In genomic region chr7:130096243-130096827, GRCh38 we compare ENCODE assay signal across 11 cellular contexts. TPM values are rescaled to one million over a fixed set of nuclear protein-coding genes. Genes with fewer than 3 reads are reported as not detected.
DNase-seq lines count a peak whose midpoint lies in the region; ATAC-seq, FAIRE-seq and TF ChIP-seq lines count a peak whose summit lies in the region.
"Had no signal": no experiment of that assay in that cellular context is flagged by ENCODE, and none has a peak within 500 bp of the region (broad histone marks: within the 10 kb centered on the region; RNA-seq: fewer than 3 reads in every experiment).

No MANE protein-coding gene starts in this region.

- H3K4me1 ChIP-seq in endothelial cell of umbilical vein (ENCODE audit: control insufficient read depth, extremely low read depth, insufficient read depth, low read length) (no peaks in the 10 kb centered on the region), osteoblast (ENCODE audit: insufficient read depth, low read length) (no peaks in the 10 kb centered on the region), aorta (ENCODE audit: control insufficient read depth in 1 of 2, insufficient read depth in 2 of 2, low read length in 2 of 2) (no peaks in the 10 kb centered on the region)

- POLR2A ChIA-PET in endothelial cell of umbilical vein (lab: Charles Lee), result no interaction called here

- intact Hi-C loops in endothelial cell of umbilical vein (cut with micrococcal nuclease) (no loop called here), aorta (cut with DNase I) (no loop called here)

- no peak overlapping the region for H3K9ac ChIP-seq in endothelial cell of umbilical vein (replicated peaks; ENCODE audit: extremely low read depth, insufficient read depth, low read length)

- peak; percentile 4 for FAIRE-seq in endothelial cell of umbilical vein (lab: Jason Lieb, UNC)

- no peak for TF ChIP-seq POLR2A in endothelial cell of umbilical vein (IDR thresholded peaks at IDR 0.05; ENCODE audit: low read depth, low read length)

- TF ChIP-seq CTCF in endothelial cell of umbilical vein (IDR thresholded peaks at IDR 0.05; ENCODE audit: extremely low read depth in 1 of 2, insufficient read depth in 1 of 2, low read depth in 1 of 2, low read length in 2 of 2) (no peak), osteoblast (IDR thresholded peaks at IDR 0.05; ENCODE audit: extremely low read depth, low read depth, low read length) (peak; percentile 55)

- H3K4me3 ChIP-seq in endothelial cell of umbilical vein (replicated peaks in 1 of 3; ENCODE audit: insufficient read depth in 1 of 3, low read depth in 1 of 3, low read length in 3 of 3) (no peak overlapping the region), osteoblast (ENCODE audit: insufficient read depth, low read length) (no peak overlapping the region), aorta (ENCODE audit: low read length in 2 of 2) (no peak overlapping the region)

- H3K27me3 ChIP-seq in endothelial cell of umbilical vein (ENCODE audit: control insufficient read depth in 2 of 2, insufficient read depth in 2 of 2, low read length in 2 of 2) (no peaks in the 10 kb centered on the region), osteoblast (ENCODE audit: insufficient read depth, low read length) (no peaks in the 10 kb centered on the region), aorta (ENCODE audit: control insufficient read depth in 1 of 2, insufficient read depth in 2 of 2, low read length in 1 of 2) (no peaks in the 10 kb centered on the region)

- H3K36me3 ChIP-seq in endothelial cell of umbilical vein (ENCODE audit: control insufficient read depth in 2 of 2, extremely low read depth in 1 of 2, insufficient read depth in 2 of 2, low read length in 2 of 2) (no peaks in the 10 kb centered on the region), osteoblast (ENCODE audit: insufficient read depth, low read length) (no peaks in the 10 kb centered on the region), aorta (ENCODE audit: control insufficient read depth in 1 of 2, insufficient read depth in 2 of 2, low read length in 1 of 2) (no peaks in the 10 kb centered on the region)

- no peak for ATAC-seq in aorta (ENCODE audit: low FRiP score)
- no peak for ATAC-seq in GM19324 (IDR thresholded peaks at IDR 0.05; ENCODE audit: low FRiP score, unreplicated experiment)
- ATAC-seq: activated naive CD8-positive, alpha-beta T cell treated with anti-CD3 and anti-CD28 coated beads, Interleukin-2, amount 50 U/mL, for 24 hours; naive thymus-derived CD8-positive, alpha-beta T cell had no signal

- BruUV-seq in endothelial cell of umbilical vein (replicated peaks; lab: Mats Ljungman, UMichigan), result no TSS peak

- peak; percentile 27 for DNase-seq in EH (ENCODE audit: low read depth)
- DNase-seq in NCI-H69 (lab: John Stamatoyannopoulos, UW), result peak; percentile 59
- DNase-seq in endothelial cell of umbilical vein (ENCODE audit: low read depth, low spot score), result no peak
- DNase-seq in osteoblast (ENCODE audit: insufficient read length, low spot score, missing footprints), result peak; percentile 42
- no peak for DNase-seq in NCI-H146 (lab: John Stamatoyannopoulos, UW)
- no peak for DNase-seq in aorta
- no peak for DNase-seq in foreskin melanocyte
- DNase-seq: activated naive CD8-positive, alpha-beta T cell treated with anti-CD3 and anti-CD28 coated beads, Interleukin-2, amount 50 U/mL, for 24 hours; DMS53; naive thymus-derived CD8-positive, alpha-beta T cell had no signal

- CTCF ChIA-PET in endothelial cell of umbilical vein (lab: Charles Lee), result interaction anchor here (0.7 to 4.2 kb wide), 10 partner anchors 9 to 662 kb away, joined by 3 to 17 read pairs (median 5); no protein-coding TSS in a partner anchor

- H3K9me1 ChIP-seq in endothelial cell of umbilical vein (replicated peaks; ENCODE audit: control insufficient read depth, extremely low read depth, insufficient read depth, low read length), result no peaks in the 10 kb centered on the region

- peaks cover 3% of the 10 kb centered on the region for H3K79me2 ChIP-seq in endothelial cell of umbilical vein (ENCODE audit: control insufficient read depth, insufficient read depth, low read length)
- peaks cover 43% of the 10 kb centered on the region for H3K79me2 ChIP-seq in osteoblast (ENCODE audit: insufficient read depth, low read length)

- H3K9me3 ChIP-seq in endothelial cell of umbilical vein (replicated peaks; ENCODE audit: control insufficient read depth, insufficient read depth, low read length) (no peaks in the 10 kb centered on the region), osteoblast (ENCODE audit: low read depth, low read length) (no peaks in the 10 kb centered on the region), aorta (ENCODE audit: control insufficient read depth, low read length) (no peaks in the 10 kb centered on the region)

- WGBS in aorta, 2 donors, result 31 to 33% methylated on average over 4 of the region's 4 CpGs

- peaks cover 2% of the 10 kb centered on the region for H4K20me1 ChIP-seq in endothelial cell of umbilical vein (replicated peaks; ENCODE audit: control insufficient read depth, extremely low read depth, insufficient read depth, low read length)
- peaks cover 12% of the 10 kb centered on the region for H4K20me1 ChIP-seq in osteoblast (ENCODE audit: insufficient read depth, low read length)

- no peak overlapping the region for H3K27ac ChIP-seq in endothelial cell of umbilical vein (ENCODE audit: insufficient read depth, low read depth, low read length)
- no peak overlapping the region for H3K27ac ChIP-seq in osteoblast (ENCODE audit: low read depth, low read length)
- H3K27ac ChIP-seq in aorta (ENCODE audit: low read depth in 1 of 2, low read length in 2 of 2), result no peak overlapping the region

- H3K4me2 ChIP-seq in endothelial cell of umbilical vein (ENCODE audit: insufficient read depth, low read length) (no peak overlapping the region), osteoblast (ENCODE audit: insufficient read depth, low read length) (no peak overlapping the region)

- H2AFZ ChIP-seq in endothelial cell of umbilical vein (ENCODE audit: low read depth, low read length) (no peak overlapping the region), osteoblast (ENCODE audit: low read length) (no peak overlapping the region)

- dilution Hi-C loops in endothelial cell of umbilical vein (cut with MboI; ENCODE audit: extremely low pct_ligation_motif_present, low sequenced_read_pairs), result no loop called here

TF ChIP-seq in endothelial cell of umbilical vein, 7 proteins besides CTCF, POLR2A, EP300 and RAD21:
- TF ChIP-seq EZH2 (IDR thresholded peaks at IDR 0.05; ENCODE audit: borderline replicate concordance, low read depth, low read length, severe bottlenecking), result no peak
- TF ChIP-seq MYC (IDR thresholded peaks at IDR 0.05; ENCODE audit: low read depth, low read length), result no peak
- no peak for TF ChIP-seq POLR2AphosphoS5 (IDR thresholded peaks at IDR 0.05; ENCODE audit: insufficient read depth, low read depth, low read length)
- no peak for TF ChIP-seq GATA2 (IDR thresholded peaks at IDR 0.05; ENCODE audit: insufficient read depth, insufficient read length, low read depth, low read length)
- TF ChIP-seq FOS (IDR thresholded peaks at IDR 0.05; ENCODE audit: borderline replicate concordance, insufficient read depth, low read length), result no peak
- TF ChIP-seq JUN (IDR thresholded peaks at IDR 0.05; ENCODE audit: borderline replicate concordance, insufficient read depth, insufficient read length, low read depth), result no peak
- TF ChIP-seq MAX (IDR thresholded peaks at IDR 0.05; ENCODE audit: insufficient read depth, insufficient read length), result no peak

RNA-seq across cellular contexts. Expression of gene KLHDC10, which starts 26.0 kb away (rescaled TPM):
- 28.6 and 31.3 TPM in 2 replicates for total RNA-seq in endothelial cell of umbilical vein
- 12.8 and 14.9 TPM in 2 replicates for polyA plus RNA-seq in endothelial cell of umbilical vein
- polyA plus RNA-seq in endothelial cell of umbilical vein (2011; cell fraction: cytosol; rRNA removed), result 14.3 and 16.3 TPM in 2 replicates
- polyA plus RNA-seq in endothelial cell of umbilical vein (2011; cell fraction: nucleus; rRNA removed), result 31.8 and 33.4 TPM in 2 replicates
- polyA plus RNA-seq in endothelial cell of umbilical vein (2012), result 19.4 and 24.4 TPM in 2 replicates
- polyA minus RNA-seq in endothelial cell of umbilical vein, result 48.3 and 50.1 TPM in 2 replicates
- 25.3 TPM for polyA minus RNA-seq in endothelial cell of umbilical vein (2011; cell fraction: cytosol; rRNA and poly(A)+ RNA removed)
- 18.3 and 19.4 TPM in 2 replicates for polyA minus RNA-seq in endothelial cell of umbilical vein (2011; cell fraction: nucleus; rRNA and poly(A)+ RNA removed)
- 31.8 and 32.6 TPM in 2 replicates for total RNA-seq in osteoblast
- 10 to 100 TPM; 27.2 to 28.5 TPM for total RNA-seq in aorta
- polyA plus RNA-seq in aorta, result 1 to 10 TPM; 5.0 to 9.7 TPM

RNA-seq across cellular contexts. Expression of gene ZC3HC1, which starts 45.2 kb away (rescaled TPM):
- 26.5 and 27.2 TPM in 2 replicates for total RNA-seq in endothelial cell of umbilical vein
- polyA plus RNA-seq in endothelial cell of umbilical vein, result 28.9 and 31.6 TPM in 2 replicates
- 32.9 and 36.0 TPM in 2 replicates for polyA plus RNA-seq in endothelial cell of umbilical vein (2011; cell fraction: cytosol; rRNA removed)
- 34.7 and 35.6 TPM in 2 replicates for polyA plus RNA-seq in endothelial cell of umbilical vein (2011; cell fraction: nucleus; rRNA removed)
- polyA plus RNA-seq in endothelial cell of umbilical vein (2012), result 18.0 and 23.1 TPM in 2 replicates
- polyA minus RNA-seq in endothelial cell of umbilical vein, result 24.2 and 25.2 TPM in 2 replicates
- polyA minus RNA-seq in endothelial cell of umbilical vein (2011; cell fraction: cytosol; rRNA and poly(A)+ RNA removed), result 13.6 TPM
- 9.9 and 18.0 TPM in 2 replicates for polyA minus RNA-seq in endothelial cell of umbilical vein (2011; cell fraction: nucleus; rRNA and poly(A)+ RNA removed)
- 9.7 and 11.6 TPM in 2 replicates for total RNA-seq in osteoblast
- 10 to 100 TPM in 1 of 2 donors, 1 to 10 TPM in 1; 9.3 to 13.5 TPM for total RNA-seq in aorta
- 10 to 100 TPM in 1 of 2 donors, 1 to 10 TPM in 1; 4.3 to 13.4 TPM for polyA plus RNA-seq in aorta

Comparison
In these comparisons a context has a peak if more than half of its experiments do, and no peak if none do; other contexts are left out.
1. DNase-seq: peak in EH (single experiment), NCI-H69 (single experiment) and osteoblast (single experiment); none in endothelial cell of umbilical vein (single experiment), NCI-H146 (single experiment), aorta (0 of 2) and foreskin melanocyte (single experiment).